Comparison of ENCODE assay signal across 1 cellular context in genomic region chr12:2959194-2959507, GRCh38.
TF ChIP-seq lines count a peak whose summit lies in the region.

Gene TEAD4, plus strand, starts transcription at chr12:2959397.

TF ChIP-seq in HepG2, 621 proteins besides CTCF, POLR2A, EP300 and RAD21 (continued from another document and continues in another):
- TF ChIP-seq ATF6 (CRISPR knock-in tag; conservative IDR thresholded peaks at IDR 0.05) (0 out of 2 replicates have a peak, but pooled peaks have one; percentile 6), HOXA3 (CRISPR knock-in tag; IDR thresholded peaks at IDR 0.05) (peak; percentile 63; the same call in 1 of the 2 replicates), ZKSCAN5 (CRISPR knock-in tag; IDR thresholded peaks at IDR 0.05) (no peak), NR2F2 (IDR thresholded peaks at IDR 0.05; ENCODE audit: borderline replicate concordance, low read depth) (peak; percentile 40; the same call in 1 of the 2 replicates), ZBTB3 (CRISPR knock-in tag; IDR thresholded peaks at IDR 0.05; ENCODE audit: borderline replicate concordance, low read depth) (no peak; the same call in 1 of the 2 replicates), CENPT (CRISPR knock-in tag; IDR thresholded peaks at IDR 0.05; ENCODE audit: low read depth) (0 out of 2 replicates have a peak, but pooled peaks have one; percentile 36), AHR (CRISPR knock-in tag; IDR thresholded peaks at IDR 0.05) (0 out of 2 replicates have a peak, but pooled peaks have one; percentile 28), ZNF281 (CRISPR knock-in tag; IDR thresholded peaks at IDR 0.05; ENCODE audit: borderline replicate concordance) (peak; percentile 48; the same call in 1 of the 2 replicates), ZNF549 (CRISPR knock-in tag; IDR thresholded peaks at IDR 0.05) (no peak), BCL6 (CRISPR knock-in tag; IDR thresholded peaks at IDR 0.05) (peak; percentile 50; the same call in 1 of the 2 replicates), ZNF746 (CRISPR knock-in tag; IDR thresholded peaks at IDR 0.05) (peak; percentile 77; the same call in 1 of the 2 replicates), ZNF317 (CRISPR knock-in tag; IDR thresholded peaks at IDR 0.05) (no peak), ZNF318 (CRISPR knock-in tag; IDR thresholded peaks at IDR 0.05) (no peak), SIN3A (IDR thresholded peaks at IDR 0.05; ENCODE audit: borderline replicate concordance, low read depth, low read length) (0 out of 2 replicates have a peak, but pooled peaks have one; percentile 39), NFKB2 (CRISPR knock-in tag; IDR thresholded peaks at IDR 0.05; ENCODE audit: borderline replicate concordance) (no peak), ATF7-NPFF (CRISPR knock-in tag; IDR thresholded peaks at IDR 0.05; ENCODE audit: low read depth) (peak; percentile 87), ZNF75D (CRISPR knock-in tag; IDR thresholded peaks at IDR 0.05; ENCODE audit: borderline replicate concordance) (no peak), ZSCAN30 (CRISPR knock-in tag; IDR thresholded peaks at IDR 0.05) (no peak), ZBED4 (CRISPR knock-in tag; IDR thresholded peaks at IDR 0.05; ENCODE audit: borderline replicate concordance) (0 out of 2 replicates have a peak, but pooled peaks have one; percentile 7), SKIL (CRISPR knock-in tag; IDR thresholded peaks at IDR 0.05; ENCODE audit: borderline replicate concordance) (peak; percentile 55; the same call in 1 of the 2 replicates), ZNF577 (CRISPR knock-in tag; IDR thresholded peaks at IDR 0.05; ENCODE audit: borderline replicate concordance, low read depth) (no peak), HES4 (CRISPR knock-in tag; IDR thresholded peaks at IDR 0.05; ENCODE audit: borderline replicate concordance) (peak; percentile 42; the same call in 1 of the 2 replicates), REXO4 (CRISPR knock-in tag; IDR thresholded peaks at IDR 0.05; ENCODE audit: borderline replicate concordance) (0 out of 2 replicates have a peak, but pooled peaks have one; percentile 60), ZNF790 (CRISPR knock-in tag; IDR thresholded peaks at IDR 0.05; ENCODE audit: borderline replicate concordance) (0 out of 2 replicates have a peak, but pooled peaks have one; percentile 45), XBP1 (CRISPR knock-in tag; IDR thresholded peaks at IDR 0.05) (no peak), MAZ (IDR thresholded peaks at IDR 0.05; ENCODE audit: borderline replicate concordance, low read depth, low read length) (peak; percentile 94), MAZ (CRISPR knock-in tag; IDR thresholded peaks at IDR 0.05; ENCODE audit: low read depth) (peak; percentile 52; the same call in 1 of the 2 replicates), STAG1 (CRISPR knock-in tag; IDR thresholded peaks at IDR 0.05) (no peak), MYC (CRISPR knock-in tag; IDR thresholded peaks at IDR 0.05; ENCODE audit: borderline replicate concordance) (peak; percentile 2; the same call in 1 of the 2 replicates), ZMAT3 (CRISPR knock-in tag; conservative IDR thresholded peaks at IDR 0.05) (peak; percentile 3; the same call in 1 of the 2 replicates), ZNF574 (CRISPR knock-in tag; IDR thresholded peaks at IDR 0.05) (no peak), DNMT1 (CRISPR knock-in tag; IDR thresholded peaks at IDR 0.05) (0 out of 2 replicates have a peak, but pooled peaks have one; percentile 61), NR2C2 (CRISPR knock-in tag; IDR thresholded peaks at IDR 0.05; ENCODE audit: borderline replicate concordance) (no peak), NCOA1 (CRISPR knock-in tag; IDR thresholded peaks at IDR 0.05) (no peak), ZNF749 (CRISPR knock-in tag; IDR thresholded peaks at IDR 0.05; ENCODE audit: borderline replicate concordance) (no peak), ZNF446 (CRISPR knock-in tag; IDR thresholded peaks at IDR 0.05) (peak; percentile 65; the same call in 1 of the 2 replicates)
